Comparison of ENCODE assay signal across 14 cellular contexts in genomic region chrX:19005909-19006308, GRCh38. TPM values are rescaled to one million over a fixed set of nuclear protein-coding genes. Genes with fewer than 3 reads are reported as not detected.
A peak's percentile ranks its signal among the peaks of the same experiment; 100 is the strongest.
DNase-seq lines count a peak whose midpoint lies in the region; ATAC-seq and TF ChIP-seq lines count a peak whose summit lies in the region.
"Had no signal": no experiment of that assay in that cellular context is flagged by ENCODE, and none has a peak within 500 bp of the region (broad histone marks: within the 10 kb centered on the region; RNA-seq: fewer than 3 reads in every experiment).

No MANE protein-coding gene starts in this region.

- no peaks in the 10 kb centered on the region for H3K27me3 ChIP-seq in smooth muscle cell (ENCODE audit: low read depth)
- H3K27me3 ChIP-seq: esophagus muscularis mucosa had no signal

- no peak overlapping the region for H3K4me2 ChIP-seq in smooth muscle cell
- H3K4me2 ChIP-seq: GM23338 had no signal

- no peaks in the 10 kb centered on the region for H3K9me3 ChIP-seq in smooth muscle cell (replicated peaks; ENCODE audit: low read depth)
- H3K9me3 ChIP-seq: esophagus muscularis mucosa had no signal

- peak; percentile 20 for DNase-seq in activated naive CD4-positive, alpha-beta T cell treated with anti-CD3 and anti-CD28 coated beads, Interleukin-2, amount 10 ng/mL, durations not matched to agents 7 days and 5 days
- DNase-seq in activated naive CD4-positive, alpha-beta T cell (lab: John Stamatoyannopoulos, UW), result no peak
- DNase-seq in LNCaP clone FGC (ENCODE audit: low read depth), result no peak
- DNase-seq in NK-92 treated with Interleukin-12 subunit alpha and Interleukin-12 subunit beta, amount 100 ng/mL, for 24 hours (lab: John Stamatoyannopoulos, UW), result no peak
- DNase-seq in smooth muscle cell (lab: John Stamatoyannopoulos, UW; ENCODE audit: unreplicated experiment), result no peak
- no peak for DNase-seq in left ventricle myocardium superior
- DNase-seq: activated B cell treated with CpG ODN at 0.5 μM for 24 hours, mesenchymal stem cell, NCI-H226, nephron progenitor cell had no signal

- H3F3A ChIP-seq in smooth muscle cell (ENCODE audit: low read depth), result no peaks in the 10 kb centered on the region

- intact Hi-C loops in left ventricle myocardium superior (cut with micrococcal nuclease), result no loop called here

- no peaks in the 10 kb centered on the region for H3K4me1 Mint-ChIP-seq in activated naive CD4-positive, alpha-beta T cell treated with anti-CD3 and anti-CD28 coated beads, Interleukin-2, amount 10 ng/mL, durations not matched to agents 7 days and 5 days
- H3K4me1 Mint-ChIP-seq: activated B cell treated with CpG ODN at 0.5 μM for 24 hours, GM23338, nephron progenitor cell had no signal

- no peak for ATAC-seq in left ventricle myocardium superior
- ATAC-seq: GM23338 had no signal

- no peak overlapping the region for H3K27ac Mint-ChIP-seq in activated naive CD4-positive, alpha-beta T cell treated with anti-CD3 and anti-CD28 coated beads, Interleukin-2, amount 10 ng/mL, durations not matched to agents 7 days and 5 days
- H3K27ac Mint-ChIP-seq: activated B cell treated with CpG ODN at 0.5 μM for 24 hours; dendritic cell treated with granulocyte-macrophage colony-stimulating factor and Interleukin-4, amounts not matched to agents 40 ng/mL and 50 ng/mL, for 4 days; GM23338; nephron progenitor cell had no signal

- no peaks in the 10 kb centered on the region for H3K36me3 Mint-ChIP-seq in activated naive CD4-positive, alpha-beta T cell treated with anti-CD3 and anti-CD28 coated beads, Interleukin-2, amount 10 ng/mL, durations not matched to agents 7 days and 5 days

- H3K9me3 Mint-ChIP-seq in activated naive CD4-positive, alpha-beta T cell treated with anti-CD3 and anti-CD28 coated beads, Interleukin-2, amount 10 ng/mL, durations not matched to agents 7 days and 5 days, result no peaks in the 10 kb centered on the region
- H3K9me3 Mint-ChIP-seq: activated B cell treated with CpG ODN at 0.5 μM for 24 hours; dendritic cell treated with granulocyte-macrophage colony-stimulating factor and Interleukin-4, amounts not matched to agents 40 ng/mL and 50 ng/mL, for 4 days; GM23338 had no signal

- CTCF ChIA-PET in activated naive CD4-positive, alpha-beta T cell treated with anti-CD3 and anti-CD28 coated beads, Interleukin-2, amount 10 ng/mL, durations not matched to agents 7 days and 5 days (lab: Charles Lee), result no interaction called here

- H3K9ac ChIP-seq in smooth muscle cell (ENCODE audit: low read depth), result no peak overlapping the region

- WGBS in smooth muscle cell (ENCODE audit: low lambda C conversion rate), result 74% methylated on average over 4 of the region's 4 CpGs

- H3K4me3 ChIP-seq in LNCaP clone FGC (ENCODE audit: low read depth, low read length) (no peak overlapping the region), smooth muscle cell (no peak overlapping the region)
- H3K4me3 ChIP-seq: esophagus muscularis mucosa, GM23338 had no signal

- TF ChIP-seq CTCF in LNCaP clone FGC (IDR thresholded peaks at IDR 0.05; ENCODE audit: control insufficient read depth, extremely low read depth, insufficient read depth), result peak; percentile 29; the same call in 1 of the 2 replicates
- peak; percentile 31; the same call in 1 of the 2 replicates for TF ChIP-seq CTCF in VCaP (conservative IDR thresholded peaks at IDR 0.05)
- TF ChIP-seq CTCF in smooth muscle cell (IDR thresholded peaks at IDR 0.05; ENCODE audit: borderline replicate concordance, insufficient read depth, poor library complexity, severe bottlenecking), result no peak

- no peaks in the 10 kb centered on the region for H4K20me1 ChIP-seq in smooth muscle cell (ENCODE audit: low read depth)

- H3K27ac ChIP-seq in VCaP (no peak overlapping the region), smooth muscle cell (ENCODE audit: low read depth) (no peak overlapping the region)
- H3K27ac ChIP-seq: esophagus muscularis mucosa had no signal

- H3K36me3 ChIP-seq in smooth muscle cell (ENCODE audit: low read depth), result no peaks in the 10 kb centered on the region
- H3K36me3 ChIP-seq: esophagus muscularis mucosa had no signal

- H2AFZ ChIP-seq in smooth muscle cell (ENCODE audit: low read depth), result no peak overlapping the region
- H2AFZ ChIP-seq: GM23338 had no signal

- H3K27me3 Mint-ChIP-seq in activated naive CD4-positive, alpha-beta T cell treated with anti-CD3 and anti-CD28 coated beads, Interleukin-2, amount 10 ng/mL, durations not matched to agents 7 days and 5 days, result no peaks in the 10 kb centered on the region
- H3K27me3 Mint-ChIP-seq: activated B cell treated with CpG ODN at 0.5 μM for 24 hours; dendritic cell treated with granulocyte-macrophage colony-stimulating factor and Interleukin-4, amounts not matched to agents 40 ng/mL and 50 ng/mL, for 4 days had no signal

- H3K79me2 ChIP-seq in smooth muscle cell (ENCODE audit: low read depth), result no peaks in the 10 kb centered on the region

- no peak overlapping the region for H3K4me3 Mint-ChIP-seq in activated naive CD4-positive, alpha-beta T cell treated with anti-CD3 and anti-CD28 coated beads, Interleukin-2, amount 10 ng/mL, durations not matched to agents 7 days and 5 days
- H3K4me3 Mint-ChIP-seq: activated B cell treated with CpG ODN at 0.5 μM for 24 hours; dendritic cell treated with granulocyte-macrophage colony-stimulating factor and Interleukin-4, amounts not matched to agents 40 ng/mL and 50 ng/mL, for 4 days; GM23338; nephron progenitor cell had no signal

- H3K4me1 ChIP-seq in smooth muscle cell (ENCODE audit: low read depth), result no peaks in the 10 kb centered on the region
- H3K4me1 ChIP-seq: esophagus muscularis mucosa had no signal

RNA-seq across cellular contexts. Expression of gene PHKA2, which starts 22.0 kb away (rescaled TPM):
- total RNA-seq in smooth muscle cell (4.6 and 22.7 TPM in 2 replicates), left ventricle myocardium superior (57.7 TPM)
- polyA plus RNA-seq in smooth muscle cell, result 7.3 and 8.2 TPM in 2 replicates
